In the genomic region with DNA sequence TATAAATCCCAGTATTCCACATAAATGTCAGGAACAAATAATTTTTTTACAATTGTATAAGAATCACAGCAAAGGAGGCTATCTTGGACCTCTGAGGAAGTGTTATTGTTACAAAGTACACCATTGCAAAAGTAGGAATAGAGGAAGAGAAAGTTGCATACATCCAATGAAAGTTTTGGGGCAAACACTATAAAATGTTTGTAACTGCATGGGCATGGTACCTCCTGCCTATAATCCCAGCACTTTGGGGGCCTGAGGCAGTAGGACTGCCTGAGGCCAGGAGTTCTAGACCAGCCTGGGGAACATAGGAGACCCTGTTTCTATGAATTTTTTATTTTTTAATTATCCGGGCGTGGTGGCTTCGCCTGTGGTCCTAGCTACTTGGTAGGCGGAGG, we compare ENCODE assay signal across 8 cellular contexts. TPM values are rescaled to one million over a fixed set of nuclear protein-coding genes. Genes with fewer than 3 reads are reported as not detected.
A peak's percentile ranks its signal among the peaks of the same experiment; 100 is the strongest.
DNase-seq lines count a peak whose midpoint lies in the region; ATAC-seq, FAIRE-seq and TF ChIP-seq lines count a peak whose summit lies in the region.

No MANE protein-coding gene starts in this region.

- no peaks in the 10 kb centered on the region for H3K27me3 Mint-ChIP-seq in activated CD8-positive, alpha-beta T cell treated with anti-CD3 and anti-CD28 coated beads for 36 hours

- no peak overlapping the region for H2AFZ ChIP-seq in keratinocyte (ENCODE audit: control insufficient read depth, low read length)

- WGBS in thyroid gland, 2 donors, result 85 to 96% methylated on average over 4 of the region's 4 CpGs

- H3K27me3 ChIP-seq in keratinocyte (ENCODE audit: control insufficient read depth, extremely low read depth, insufficient read depth, low read length) (no peaks in the 10 kb centered on the region), thyroid gland (no peaks in the 10 kb centered on the region)

- intact Hi-C loops in activated CD8-positive, alpha-beta T cell treated with anti-CD3 and anti-CD28 coated beads for 36 hours (cut with micrococcal nuclease), result no loop called here
- intact Hi-C loops in thyroid gland (cut with DNase I), result loop anchor here (10.0 kb wide), 1 partner anchor 53 kb away; a partner anchor contains a TSS

- FAIRE-seq in keratinocyte (lab: Jason Lieb, UNC), result no peak

- H3K9me3 ChIP-seq in keratinocyte (ENCODE audit: control insufficient read depth, low read depth, low read length) (no peaks in the 10 kb centered on the region), thyroid gland (no peaks in the 10 kb centered on the region)

- H3K27ac ChIP-seq in keratinocyte (ENCODE audit: control insufficient read depth, insufficient read depth, low read length), result peak overlapping the region; percentile 76
- peak overlapping the region; percentile 82 to 91 (median 86) for H3K27ac ChIP-seq in thyroid gland

- TF ChIP-seq POLR2A in thyroid gland (IDR thresholded peaks at IDR 0.05), result no peak

- peak overlapping the region; percentile 69 for H3K4me2 ChIP-seq in keratinocyte (ENCODE audit: control insufficient read depth, extremely low read depth, insufficient read depth, low read depth, low read length)

- peaks cover 16% of the 10 kb centered on the region for H3K36me3 Mint-ChIP-seq in activated CD8-positive, alpha-beta T cell treated with anti-CD3 and anti-CD28 coated beads for 36 hours (ENCODE audit: low read depth)

- H3K27ac Mint-ChIP-seq in activated CD8-positive, alpha-beta T cell treated with anti-CD3 and anti-CD28 coated beads for 36 hours, result peak overlapping the region; percentile 95

- H3K79me2 ChIP-seq in keratinocyte (ENCODE audit: control insufficient read depth, insufficient read depth, low read length), result peaks cover 33% of the 10 kb centered on the region

- H3K4me1 Mint-ChIP-seq in activated CD8-positive, alpha-beta T cell treated with anti-CD3 and anti-CD28 coated beads for 36 hours (ENCODE audit: low read depth), result peaks cover 33% of the 10 kb centered on the region

- no peak for ATAC-seq in activated CD8-positive, alpha-beta T cell treated with anti-CD3 and anti-CD28 coated beads for 36 hours
- ATAC-seq in GM19395 (IDR thresholded peaks at IDR 0.05; ENCODE audit: unreplicated experiment), result no peak

- dilution Hi-C loops in keratinocyte (cut with MboI; ENCODE audit: extremely low pct_ligation_motif_present, low sequenced_read_pairs), result no loop called here

- H3K9me1 ChIP-seq in keratinocyte (ENCODE audit: control insufficient read depth, extremely low read depth, insufficient read depth, low read length), result no peaks in the 10 kb centered on the region

- peaks cover 23% of the 10 kb centered on the region for H3K4me1 ChIP-seq in keratinocyte (ENCODE audit: control insufficient read depth, extremely low read depth, insufficient read depth, low read length)
- H3K4me1 ChIP-seq in thyroid gland, result peaks cover 4 to 12% of the 10 kb centered on the region in 2 donors

- CTCF ChIA-PET in activated CD8-positive, alpha-beta T cell treated with anti-CD3 and anti-CD28 coated beads for 36 hours (lab: Charles Lee), result no interaction called here

- peak; percentile 47 for DNase-seq in activated effector memory CD4-positive, alpha-beta T cell treated with anti-CD3 and anti-CD28 coated beads, Interleukin-2, amount 50 U/mL, for 16 hours
- DNase-seq in activated effector memory CD4-positive, alpha-beta T cell treated with Interleukin-2 at 50 U/mL for 16 hours, result no peak
- DNase-seq in activated CD8-positive, alpha-beta T cell treated with anti-CD3 and anti-CD28 coated beads for 36 hours, result no peak
- DNase-seq in keratinocyte (ENCODE audit: low read depth, low spot score), result no peak
- no peak for DNase-seq in thyroid gland
- DNase-seq in DMS79 treated with DMSO at 0.1 percent for 48 hours (lab: John Stamatoyannopoulos, UW), result no peak
- no peak for DNase-seq in NCI-H146 (lab: John Stamatoyannopoulos, UW)

- H3K9me3 Mint-ChIP-seq in activated CD8-positive, alpha-beta T cell treated with anti-CD3 and anti-CD28 coated beads for 36 hours, result no peaks in the 10 kb centered on the region

- H3K4me3 Mint-ChIP-seq in activated CD8-positive, alpha-beta T cell treated with anti-CD3 and anti-CD28 coated beads for 36 hours, result peak overlapping the region; percentile 81

- no peak for TF ChIP-seq CTCF in activated CD8-positive, alpha-beta T cell treated with anti-CD3 and anti-CD28 coated beads for 36 hours (IDR thresholded peaks at IDR 0.05)
- TF ChIP-seq CTCF in keratinocyte (optimal IDR thresholded peaks at IDR 0.05 in 1 of 3, IDR thresholded peaks at IDR 0.05 in 1 of 3, conservative IDR thresholded peaks at IDR 0.05 in 1 of 3; ENCODE audit: extremely low read depth in 1 of 3, insufficient read depth in 2 of 3, low read length in 3 of 3) (no peak), thyroid gland (IDR thresholded peaks at IDR 0.05) (no peak)

- H3K9ac ChIP-seq in keratinocyte (ENCODE audit: control insufficient read depth, extremely low read depth, insufficient read depth, low read length), result peak overlapping the region; percentile 81

- H3K36me3 ChIP-seq in keratinocyte (ENCODE audit: control insufficient read depth in 2 of 2, extremely low read depth in 1 of 2, insufficient read depth in 2 of 2, low read length in 2 of 2) (no peaks in the 10 kb centered on the region), thyroid gland (no peaks in the 10 kb centered on the region)

- H4K20me1 ChIP-seq in keratinocyte (ENCODE audit: control insufficient read depth, extremely low read depth, insufficient read depth, low read length), result peaks cover 11% of the 10 kb centered on the region

- POLR2A ChIA-PET in activated CD8-positive, alpha-beta T cell treated with anti-CD3 and anti-CD28 coated beads for 36 hours (lab: Charles Lee), result no interaction called here

- H3K4me3 ChIP-seq in keratinocyte (ENCODE audit: control insufficient read depth in 2 of 3, extremely low read depth in 1 of 3, insufficient read depth in 2 of 3, low read depth in 1 of 3, low read length in 3 of 3) (peak overlapping the region; percentile 52 to 77 (median 72)), thyroid gland (replicated peaks in 1 of 3) (peak overlapping the region in 1 of 3 donors; percentile 74)

RNA-seq across cellular contexts. Expression of a gene that starts 0.8 kb away (rescaled TPM):
- total RNA-seq in activated CD8-positive, alpha-beta T cell treated with anti-CD3 and anti-CD28 coated beads for 36 hours, result 10 to 100 TPM; 46.5 to 46.9 TPM
- 91.8 to 125 TPM (median 99.0 TPM) in 3 replicates for polyA plus RNA-seq in keratinocyte
- 26.0 TPM for polyA plus RNA-seq in keratinocyte (2011; ENCODE audit: low read depth)
- 74.3 and 117 TPM in 2 replicates for polyA plus RNA-seq in keratinocyte (2011; cell fraction: cytosol; rRNA removed)
- polyA plus RNA-seq in keratinocyte (2011; cell fraction: nucleus; rRNA removed), result 58.5 and 62.5 TPM in 2 replicates
- 45.5 and 71.4 TPM in 2 replicates for polyA plus RNA-seq in keratinocyte (2012; ENCODE audit: low replicate concordance)
- 23.4 to 83.0 TPM (median 80.7 TPM) in 3 replicates for polyA minus RNA-seq in keratinocyte
- 45.8 TPM for polyA minus RNA-seq in keratinocyte (2011; cell fraction: cytosol; rRNA and poly(A)+ RNA removed)
- 34.2 and 61.7 TPM in 2 replicates for polyA minus RNA-seq in keratinocyte (2011; cell fraction: nucleus; rRNA and poly(A)+ RNA removed)
- total RNA-seq in thyroid gland, result 10 to 100 TPM; 16.3 to 28.7 (median 27.4) TPM

RNA-seq across cellular contexts. Expression of a gene that starts 28.0 kb away (rescaled TPM):
- total RNA-seq in activated CD8-positive, alpha-beta T cell treated with anti-CD3 and anti-CD28 coated beads for 36 hours, result 10 to 100 TPM; 68.5 to 68.8 TPM
- 76.9 to 117 TPM (median 96.1 TPM) in 3 replicates for polyA plus RNA-seq in keratinocyte
- polyA plus RNA-seq in keratinocyte (2011; ENCODE audit: low read depth), result 370 TPM
- 98.0 and 148 TPM in 2 replicates for polyA plus RNA-seq in keratinocyte (2011; cell fraction: cytosol; rRNA removed)
- 37.4 and 60.3 TPM in 2 replicates for polyA plus RNA-seq in keratinocyte (2011; cell fraction: nucleus; rRNA removed)
- 96.0 and 126 TPM in 2 replicates for polyA plus RNA-seq in keratinocyte (2012; ENCODE audit: low replicate concordance)
- polyA minus RNA-seq in keratinocyte, result 6.9 to 32.1 TPM (median 21.6 TPM) in 3 replicates
- polyA minus RNA-seq in keratinocyte (2011; cell fraction: cytosol; rRNA and poly(A)+ RNA removed), result 33.2 TPM
- 6.5 and 10.3 TPM in 2 replicates for polyA minus RNA-seq in keratinocyte (2011; cell fraction: nucleus; rRNA and poly(A)+ RNA removed)
- total RNA-seq in thyroid gland, result 100 to 1,000 TPM in 1 of 4 donors, 10 to 100 TPM in 3; 57.5 to 139 (median 93.0) TPM

RNA-seq across cellular contexts. Expression of a gene that starts 51.8 kb away (rescaled TPM):
- total RNA-seq in activated CD8-positive, alpha-beta T cell treated with anti-CD3 and anti-CD28 coated beads for 36 hours, result 10 to 100 TPM; 13.5 to 14.1 TPM
- 5.8 to 9.5 TPM (median 7.3 TPM) in 3 replicates for polyA plus RNA-seq in keratinocyte
- 9.8 TPM for polyA plus RNA-seq in keratinocyte (2011; ENCODE audit: low read depth)
- 4.6 and 8.5 TPM in 2 replicates for polyA plus RNA-seq in keratinocyte (2011; cell fraction: cytosol; rRNA removed)
- polyA plus RNA-seq in keratinocyte (2011; cell fraction: nucleus; rRNA removed), result 7.3 and 9.3 TPM in 2 replicates
- 6.7 and 6.8 TPM in 2 replicates for polyA plus RNA-seq in keratinocyte (2012; ENCODE audit: low replicate concordance)
- 1.3 to 16.4 TPM (median 5.9 TPM) in 3 replicates for polyA minus RNA-seq in keratinocyte
- polyA minus RNA-seq in keratinocyte (2011; cell fraction: cytosol; rRNA and poly(A)+ RNA removed), result 10.9 TPM
- 10.6 and 18.8 TPM in 2 replicates for polyA minus RNA-seq in keratinocyte (2011; cell fraction: nucleus; rRNA and poly(A)+ RNA removed)
- total RNA-seq in thyroid gland, result 10 to 100 TPM; 20.5 to 34.3 (median 24.8) TPM
